Comparison of ENCODE assay signal across 8 cellular contexts in genomic region chr11:117231637-117232021, GRCh38. TPM values are rescaled to one million over a fixed set of nuclear protein-coding genes. Genes with fewer than 3 reads are reported as not detected.
DNase-seq lines count a peak whose midpoint lies in the region; ATAC-seq and TF ChIP-seq lines count a peak whose summit lies in the region.

No MANE protein-coding gene starts in this region.

- TF ChIP-seq EP300 in neural cell (conservative IDR thresholded peaks at IDR 0.05; ENCODE audit: poor library complexity, severe bottlenecking): no peak

- peak overlapping the region; percentile 95 for H3K4me3 ChIP-seq in MM.1S (ENCODE audit: low read length)
- peak overlapping the region; percentile 95 for H3K4me3 ChIP-seq in neural cell (ENCODE audit: low read length)

- no peaks in the 10 kb centered on the region for H3K27me3 ChIP-seq in CD4-positive, alpha-beta T cell (ENCODE audit: control insufficient read depth, insufficient read depth, low read length)
- H3K27me3 ChIP-seq in MM.1S (replicated peaks; ENCODE audit: insufficient read depth, low read length): no peaks in the 10 kb centered on the region
- no peaks in the 10 kb centered on the region for H3K27me3 ChIP-seq in neural cell (ENCODE audit: insufficient read depth, low read depth, low read length)

- no peaks in the 10 kb centered on the region for H3K27me3 Mint-ChIP-seq in CD4-positive, alpha-beta T cell

- DNase-seq in CD4-positive, alpha-beta T cell: no peak
- DNase-seq in MM.1S (no peak), dermis blood vessel endothelial cell (peak; percentile 28), nucleus accumbens (lab: John Stamatoyannopoulos, UW) (no peak), GM19238 (ENCODE audit: insufficient read length, low spot score) (no peak)
- no peak for DNase-seq in stimulated activated CD4-positive, alpha-beta T cell treated with anti-CD3 and anti-CD28 coated beads, Interleukin-12 subunit alpha, Interleukin-12 subunit beta, amount 100 ng/mL, for 4 hours

- H3K4me1 Mint-ChIP-seq in CD4-positive, alpha-beta T cell (ENCODE audit: low read depth): peaks cover 64% of the 10 kb centered on the region

- no peaks in the 10 kb centered on the region for H4K20me1 ChIP-seq in MM.1S (ENCODE audit: insufficient read depth, low read length)
- H4K20me1 ChIP-seq in neural cell (ENCODE audit: insufficient read depth): no peaks in the 10 kb centered on the region

- H3K79me2 ChIP-seq in MM.1S (ENCODE audit: low read length): peaks cover 32% of the 10 kb centered on the region
- peaks cover 49% of the 10 kb centered on the region for H3K79me2 ChIP-seq in neural cell (replicated peaks; ENCODE audit: insufficient read depth, low read length)

- intact Hi-C loops in CD4-positive, alpha-beta T cell (cut with DNase I, micrococcal nuclease): loop anchor here (2.0 to 10.0 kb wide), 7 partner anchors 53 to 1343 kb away; partner anchors contain the start of genes CEP164 (in 2 of the 2), ZPR1 (in 2 of the 2), ARCN1 (in 1 of the 2) and BUD13 (in 1 of the 2)

- peak overlapping the region; percentile 95 for H3K4me3 Mint-ChIP-seq in CD4-positive, alpha-beta T cell

- H2AFZ ChIP-seq in MM.1S (ENCODE audit: low read length) (peak overlapping the region; percentile 53; the same call in 1 of the 2 replicates), neural cell (ENCODE audit: low read depth, low read length) (peak overlapping the region; percentile 1)

- no peaks in the 10 kb centered on the region for H3K9me3 Mint-ChIP-seq in CD4-positive, alpha-beta T cell

- peaks cover 16% of the 10 kb centered on the region; the same call in 1 of the 2 replicates for H3K4me1 ChIP-seq in MM.1S (ENCODE audit: low read length)

- H3K27ac ChIP-seq in CD4-positive, alpha-beta T cell (ENCODE audit: low read depth, low read length): peak overlapping the region; percentile 91
- peak overlapping the region; percentile 4; the same call in 1 of the 2 replicates for H3K27ac ChIP-seq in MM.1S (ENCODE audit: low read length)
- H3K27ac ChIP-seq in neural cell (ENCODE audit: low read length): peak overlapping the region; percentile 99

- H3F3A ChIP-seq in MM.1S (ENCODE audit: insufficient read depth, low read length): no peaks in the 10 kb centered on the region
- H3F3A ChIP-seq in neural cell (ENCODE audit: insufficient read depth, low read length, poor library complexity, severe bottlenecking): no peaks in the 10 kb centered on the region

- TF ChIP-seq CTCF in CD4-positive, alpha-beta T cell (IDR thresholded peaks at IDR 0.05): no peak
- TF ChIP-seq CTCF in MM.1S (IDR thresholded peaks at IDR 0.05; ENCODE audit: low read length) (no peak), neural cell (IDR thresholded peaks at IDR 0.05; ENCODE audit: poor library complexity, severe bottlenecking) (no peak)

- H3K9me3 ChIP-seq in CD4-positive, alpha-beta T cell (ENCODE audit: control insufficient read depth, low read length): no peaks in the 10 kb centered on the region
- H3K9me3 ChIP-seq in MM.1S (replicated peaks; ENCODE audit: insufficient read depth, low read length) (no peaks in the 10 kb centered on the region), neural cell (ENCODE audit: low read length) (no peaks in the 10 kb centered on the region)

- peaks cover 76% of the 10 kb centered on the region for H3K36me3 Mint-ChIP-seq in CD4-positive, alpha-beta T cell (ENCODE audit: low read depth)

- no peak for ATAC-seq in CD4-positive, alpha-beta T cell (ENCODE audit: poor library complexity)
- ATAC-seq in GM18858 (IDR thresholded peaks at IDR 0.05; ENCODE audit: unreplicated experiment): no peak

- POLR2A ChIA-PET in CD4-positive, alpha-beta T cell (lab: Charles Lee): interaction anchor here (0.7 to 4.2 kb wide), 12 partner anchors 11 to 444 kb away, joined by 3 to 46 read pairs (median 6); partner anchors contain the start of genes CEP164, PAFAH1B2, SIDT2 and ZPR1

- H3K4me2 ChIP-seq in MM.1S (ENCODE audit: low read depth, low read length) (peak overlapping the region; percentile 93), neural cell (ENCODE audit: low read length) (peak overlapping the region; percentile 96)

- no peak for TF ChIP-seq RAD21 in neural cell (conservative IDR thresholded peaks at IDR 0.05)

- H3K36me3 ChIP-seq in MM.1S (replicated peaks; ENCODE audit: insufficient read depth, low read length) (peaks cover 3% of the 10 kb centered on the region; the same call in 1 of the 2 replicates), neural cell (ENCODE audit: insufficient read depth, low read length) (peaks cover 2% of the 10 kb centered on the region)

- H3K27ac Mint-ChIP-seq in CD4-positive, alpha-beta T cell: peak overlapping the region; percentile 90

- peak overlapping the region; percentile 92 for H3K9ac ChIP-seq in MM.1S (ENCODE audit: low read length)
- H3K9ac ChIP-seq in neural cell (ENCODE audit: low read length): peak overlapping the region; percentile 99

- H3K9me2 ChIP-seq in MM.1S (replicated peaks; ENCODE audit: insufficient read depth, low read length) (no peaks in the 10 kb centered on the region), neural cell (ENCODE audit: insufficient read depth, low read length) (no peaks in the 10 kb centered on the region)

- CTCF ChIA-PET in CD4-positive, alpha-beta T cell (lab: Charles Lee): interaction anchor here (1.1 to 1.2 kb wide), 2 partner anchors 49 to 52 kb away, joined by 3 to 7 read pairs; partner anchors contain the start of gene SIDT2

TF ChIP-seq in neural cell, 6 proteins besides CTCF, POLR2A, EP300 and RAD21:
- TF ChIP-seq SMC3 (conservative IDR thresholded peaks at IDR 0.05; ENCODE audit: poor library complexity): no peak
- TF ChIP-seq MXI1 (conservative IDR thresholded peaks at IDR 0.05; ENCODE audit: poor library complexity, severe bottlenecking): no peak

RNA-seq across cellular contexts. Expression of gene PCSK7, which starts 0.2 kb away (rescaled TPM):
- total RNA-seq in CD4-positive, alpha-beta T cell: 100 to 1,000 TPM; 229 to 247 TPM
- 54.1 and 63.5 TPM in 2 replicates for total RNA-seq in dermis blood vessel endothelial cell
- polyA plus RNA-seq in neural cell: 44.4 and 61.4 TPM in 2 replicates
- polyA minus RNA-seq in neural cell: 43.1 and 45.8 TPM in 2 replicates

RNA-seq across cellular contexts. Expression of gene RNF214, which starts 0.8 kb away (rescaled TPM):
- 10 to 100 TPM; 12.9 to 15.8 TPM for total RNA-seq in CD4-positive, alpha-beta T cell
- 10.6 and 12.3 TPM in 2 replicates for total RNA-seq in dermis blood vessel endothelial cell
- 6.7 and 7.6 TPM in 2 replicates for polyA plus RNA-seq in neural cell
- 22.9 and 26.6 TPM in 2 replicates for polyA minus RNA-seq in neural cell

RNA-seq across cellular contexts. Expression of gene TAGLN, which starts 32.5 kb away (rescaled TPM):
- total RNA-seq in CD4-positive, alpha-beta T cell: 1 to 10 TPM; 8.4 to 9.5 TPM
- 11.4 and 31.3 TPM in 2 replicates for total RNA-seq in dermis blood vessel endothelial cell
- polyA plus RNA-seq in neural cell: 15.7 and 22.9 TPM in 2 replicates
- polyA minus RNA-seq in neural cell: 6.3 and 6.4 TPM in 2 replicates

RNA-seq across cellular contexts. Expression of gene SIDT2, which starts 53.1 kb away (rescaled TPM):
- total RNA-seq in CD4-positive, alpha-beta T cell: 100 to 1,000 TPM; 197 to 200 TPM
- 10.4 and 19.5 TPM in 2 replicates for total RNA-seq in dermis blood vessel endothelial cell
- polyA plus RNA-seq in neural cell: 11.1 and 11.8 TPM in 2 replicates
- polyA minus RNA-seq in neural cell: 19.9 and 29.2 TPM in 2 replicates

RNA-seq across cellular contexts. Expression of gene BACE1-AS, which starts 59.5 kb away (rescaled TPM):
- total RNA-seq in CD4-positive, alpha-beta T cell: 1 to 10 TPM in 1 of 2 experiments, under 1 TPM in 1; 0.99 to 1.2 TPM
- 2.4 and 3.1 TPM in 2 replicates for total RNA-seq in dermis blood vessel endothelial cell
- polyA plus RNA-seq in neural cell: 3.8 and 5.0 TPM in 2 replicates
- 11.9 and 16.2 TPM in 2 replicates for polyA minus RNA-seq in neural cell

Comparison
In these comparisons a context has a peak if more than half of its experiments do, and no peak if none do; other contexts are left out.
1. H3K27ac ChIP-seq: peak in every context shown above with its lines; median percentile 99 in neural cell; 91 in CD4-positive, alpha-beta T cell; 4 in MM.1S.